ENCODE assay signal across 9 cellular contexts in the genomic region with DNA sequence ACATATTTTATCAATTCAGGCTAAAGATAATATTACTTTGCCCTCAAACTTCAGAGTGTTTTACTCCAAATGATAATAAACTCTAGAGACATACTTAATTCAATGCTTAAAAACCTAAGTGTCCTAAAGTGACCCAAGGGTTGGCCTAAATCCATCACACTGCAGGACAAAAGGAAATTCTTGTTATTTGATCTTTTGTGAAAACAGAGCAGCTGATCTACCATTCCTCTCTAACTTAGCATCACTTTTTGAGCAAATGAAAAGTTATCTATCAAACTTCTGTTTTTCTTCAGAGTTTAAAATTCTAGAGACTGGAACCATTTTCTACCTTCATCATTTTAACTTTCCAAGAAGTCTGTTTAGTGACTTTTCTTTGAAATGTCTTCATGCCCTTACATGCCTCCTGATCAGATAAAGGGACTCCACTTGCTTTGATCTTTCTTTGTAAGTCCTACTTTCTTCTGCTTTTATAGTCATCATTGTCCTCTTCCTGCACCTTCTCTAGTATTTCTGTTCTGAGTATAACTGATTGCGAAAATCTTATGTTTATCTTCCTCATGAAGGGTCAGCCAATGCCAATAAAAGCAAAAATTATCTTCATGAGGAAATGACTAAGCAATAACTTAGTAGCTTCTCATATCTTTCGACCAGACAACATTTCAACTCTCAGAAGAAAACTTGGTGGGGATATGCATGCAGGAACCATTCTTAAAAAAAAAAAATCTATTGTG.
DNase-seq lines count a peak whose midpoint lies in the region; ATAC-seq, FAIRE-seq and TF ChIP-seq lines count a peak whose summit lies in the region.
"Had no signal": no experiment of that assay in that cellular context is flagged by ENCODE, and none has a peak within 500 bp of the region (broad histone marks: within the 10 kb centered on the region; RNA-seq: fewer than 3 reads in every experiment).

No MANE protein-coding gene starts in this region.

- no peak for DNase-seq in activated naive CD4-positive, alpha-beta T cell treated with anti-CD3 and anti-CD28 coated beads for 36 hours
- DNase-seq in activated naive CD4-positive, alpha-beta T cell treated with anti-CD3 and anti-CD28 coated beads, Interleukin-2, amount 50 U/mL, for 16 hours: no peak
- DNase-seq in activated T-helper 2 cell treated with anti-CD3 and anti-CD28 coated beads, Interferon-gamma antibody, Interleukin-2, Interleukin-4, amounts not matched to agents 10 μg/mL and 5 μg/mL and 100 μg/mL, durations not matched to agents 14 hours and 24 hours and 36 hours (ENCODE audit: low spot score): no peak
- DNase-seq in right cardiac atrium: no peak
- peak; percentile 8 for DNase-seq in urothelium cell line (ENCODE audit: low spot score)
- no peak for DNase-seq in stimulated activated CD4-positive, alpha-beta T cell treated with anti-CD3 and anti-CD28 coated beads, Interleukin-1b, Interleukin-23, amount 100 ng/mL, for 48 hours
- DNase-seq in immature natural killer cell: no peak
- DNase-seq in hepatocyte (ENCODE audit: low spot score): no peak
- DNase-seq: C1 segment of cervical spinal cord had no signal

- H3K27me3 ChIP-seq in right cardiac atrium (ENCODE audit: control insufficient read depth, insufficient read depth): no peaks in the 10 kb centered on the region
- H3K27me3 ChIP-seq in hepatocyte: no peaks in the 10 kb centered on the region

- no peaks in the 10 kb centered on the region for H3K36me3 ChIP-seq in hepatocyte (replicated peaks; ENCODE audit: insufficient read depth, low read depth)

- no peaks in the 10 kb centered on the region for H3K9me3 ChIP-seq in right cardiac atrium (ENCODE audit: control insufficient read depth, low read length)
- no peaks in the 10 kb centered on the region for H3K9me3 ChIP-seq in hepatocyte (ENCODE audit: low read depth)

- H3K27ac ChIP-seq in right cardiac atrium (ENCODE audit: low read length) (no peak overlapping the region), hepatocyte (no peak overlapping the region)

- no peaks in the 10 kb centered on the region for H3K9me3 Mint-ChIP-seq in activated naive CD4-positive, alpha-beta T cell treated with anti-CD3 and anti-CD28 coated beads for 36 hours
- H3K9me3 Mint-ChIP-seq in activated T-helper 2 cell treated with anti-CD3 and anti-CD28 coated beads, Interferon-gamma antibody, Interleukin-2, Interleukin-4, amounts not matched to agents 10 μg/mL and 5 μg/mL and 100 μg/mL, durations not matched to agents 14 hours and 24 hours and 36 hours: peaks cover 4% of the 10 kb centered on the region
- H3K9me3 Mint-ChIP-seq in immature natural killer cell: no peaks in the 10 kb centered on the region

- peaks cover 13% of the 10 kb centered on the region for H3K4me1 Mint-ChIP-seq in activated naive CD4-positive, alpha-beta T cell treated with anti-CD3 and anti-CD28 coated beads for 36 hours (ENCODE audit: low read depth)
- H3K4me1 Mint-ChIP-seq in activated T-helper 2 cell treated with anti-CD3 and anti-CD28 coated beads, Interferon-gamma antibody, Interleukin-2, Interleukin-4, amounts not matched to agents 10 μg/mL and 5 μg/mL and 100 μg/mL, durations not matched to agents 14 hours and 24 hours and 36 hours (ENCODE audit: low read depth): peaks cover 24% of the 10 kb centered on the region
- no peaks in the 10 kb centered on the region for H3K4me1 Mint-ChIP-seq in immature natural killer cell

- CTCF ChIA-PET in activated naive CD4-positive, alpha-beta T cell treated with anti-CD3 and anti-CD28 coated beads for 36 hours (lab: Charles Lee): no interaction called here

- H3K79me2 ChIP-seq in hepatocyte: no peaks in the 10 kb centered on the region

- FAIRE-seq in urothelium cell line (lab: Jason Lieb, UNC): no peak

- H3K4me2 ChIP-seq in hepatocyte: no peak overlapping the region

- no peak overlapping the region for H3K4me3 Mint-ChIP-seq in activated naive CD4-positive, alpha-beta T cell treated with anti-CD3 and anti-CD28 coated beads for 36 hours
- no peak overlapping the region for H3K4me3 Mint-ChIP-seq in activated T-helper 2 cell treated with anti-CD3 and anti-CD28 coated beads, Interferon-gamma antibody, Interleukin-2, Interleukin-4, amounts not matched to agents 10 μg/mL and 5 μg/mL and 100 μg/mL, durations not matched to agents 14 hours and 24 hours and 36 hours (ENCODE audit: low read depth)
- no peak overlapping the region for H3K4me3 Mint-ChIP-seq in immature natural killer cell

- H3K27ac Mint-ChIP-seq in activated naive CD4-positive, alpha-beta T cell treated with anti-CD3 and anti-CD28 coated beads for 36 hours: peak overlapping the region; percentile 28
- H3K27ac Mint-ChIP-seq in activated T-helper 2 cell treated with anti-CD3 and anti-CD28 coated beads, Interferon-gamma antibody, Interleukin-2, Interleukin-4, amounts not matched to agents 10 μg/mL and 5 μg/mL and 100 μg/mL, durations not matched to agents 14 hours and 24 hours and 36 hours: peak overlapping the region; percentile 19
- no peak overlapping the region for H3K27ac Mint-ChIP-seq in immature natural killer cell

- H3K27me3 Mint-ChIP-seq in activated naive CD4-positive, alpha-beta T cell treated with anti-CD3 and anti-CD28 coated beads for 36 hours (ENCODE audit: low read depth): no peaks in the 10 kb centered on the region
- H3K27me3 Mint-ChIP-seq in activated T-helper 2 cell treated with anti-CD3 and anti-CD28 coated beads, Interferon-gamma antibody, Interleukin-2, Interleukin-4, amounts not matched to agents 10 μg/mL and 5 μg/mL and 100 μg/mL, durations not matched to agents 14 hours and 24 hours and 36 hours (ENCODE audit: low read depth): no peaks in the 10 kb centered on the region
- peaks cover 0 to 1% (median 0%) of the 10 kb centered on the region in 3 donors for H3K27me3 Mint-ChIP-seq in immature natural killer cell (ENCODE audit: low read depth in 3 of 3)

- no peaks in the 10 kb centered on the region for H3K9me2 ChIP-seq in hepatocyte (replicated peaks; ENCODE audit: insufficient read depth)

- H3K4me3 ChIP-seq in right cardiac atrium (ENCODE audit: low read length): no peak overlapping the region
- no peak overlapping the region for H3K4me3 ChIP-seq in hepatocyte

- H4K20me1 ChIP-seq in hepatocyte (ENCODE audit: insufficient read depth, poor library complexity, severe bottlenecking): no peaks in the 10 kb centered on the region

- TF ChIP-seq CTCF in hepatocyte (IDR thresholded peaks at IDR 0.05; ENCODE audit: poor library complexity): no peak

- peak; percentile 86 to 89 for ATAC-seq in right cardiac atrium

- H3K4me1 ChIP-seq in right cardiac atrium (ENCODE audit: control insufficient read depth, insufficient read depth, low read length): peaks cover 9% of the 10 kb centered on the region
- peaks cover 3% of the 10 kb centered on the region for H3K4me1 ChIP-seq in hepatocyte (ENCODE audit: insufficient read depth)

- intact Hi-C loops in activated naive CD4-positive, alpha-beta T cell treated with anti-CD3 and anti-CD28 coated beads for 36 hours (cut with micrococcal nuclease): no loop called here
- intact Hi-C loops in activated T-helper 2 cell treated with anti-CD3 and anti-CD28 coated beads, Interferon-gamma antibody, Interleukin-2, Interleukin-4, amounts not matched to agents 10 μg/mL and 5 μg/mL and 100 μg/mL, durations not matched to agents 14 hours and 24 hours and 36 hours (cut with micrococcal nuclease): loop anchor here (5.0 to 10.0 kb wide), 3 partner anchors 120 to 300 kb away; no protein-coding TSS in a partner anchor
- intact Hi-C loops in right cardiac atrium (cut with DNase I): no loop called here

- WGBS in right cardiac atrium: 29% methylated on average over 2 of the region's 2 CpGs
- WGBS in hepatocyte (ENCODE audit: low lambda C conversion rate, missing lambda C conversion rate): 43% methylated on average over 2 of the region's 2 CpGs

- no peak overlapping the region for H2AFZ ChIP-seq in hepatocyte

- no peaks in the 10 kb centered on the region for H3K36me3 Mint-ChIP-seq in activated naive CD4-positive, alpha-beta T cell treated with anti-CD3 and anti-CD28 coated beads for 36 hours (ENCODE audit: low read depth)
- H3K36me3 Mint-ChIP-seq in activated T-helper 2 cell treated with anti-CD3 and anti-CD28 coated beads, Interferon-gamma antibody, Interleukin-2, Interleukin-4, amounts not matched to agents 10 μg/mL and 5 μg/mL and 100 μg/mL, durations not matched to agents 14 hours and 24 hours and 36 hours (ENCODE audit: low read depth): peaks cover 18% of the 10 kb centered on the region
- no peaks in the 10 kb centered on the region for H3K36me3 Mint-ChIP-seq in immature natural killer cell

Comparison
In these comparisons a context has a peak if more than half of its experiments do, and no peak if none do; other contexts are left out.
1. H3K27ac Mint-ChIP-seq: peak in activated naive CD4-positive, alpha-beta T cell treated with anti-CD3 and anti-CD28 coated beads for 36 hours (single experiment) and activated T-helper 2 cell treated with anti-CD3 and anti-CD28 coated beads, Interferon-gamma antibody, Interleukin-2, Interleukin-4, amounts not matched to agents 10 μg/mL and 5 μg/mL and 100 μg/mL, durations not matched to agents 14 hours and 24 hours and 36 hours (single experiment); none in immature natural killer cell (0 of 6).